Comparison of ENCODE assay signal across 20 cellular contexts in the genomic region with DNA sequence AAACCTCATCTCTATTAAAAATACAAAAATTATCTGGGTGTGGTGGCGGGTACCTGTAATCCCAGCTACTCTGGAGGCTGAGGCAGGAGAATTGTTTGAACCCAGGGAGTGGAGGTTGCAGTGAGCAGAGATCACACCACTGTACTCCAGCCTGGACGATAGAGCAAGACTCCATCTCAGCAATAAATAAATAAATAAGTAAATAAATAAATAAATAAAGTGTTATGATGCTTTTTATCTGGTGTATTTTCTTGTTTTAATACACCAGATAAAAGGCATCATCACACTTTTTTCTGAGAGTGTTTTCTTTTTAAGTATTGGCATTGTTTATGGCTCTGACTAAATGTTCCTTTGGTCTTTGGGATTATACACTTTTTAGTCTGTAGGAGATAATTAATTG. TPM values are rescaled to one million over a fixed set of nuclear protein-coding genes. Genes with fewer than 3 reads are reported as not detected.
"Had no signal": no experiment of that assay in that cellular context is flagged by ENCODE, and none has a peak within 500 bp of the region (broad histone marks: within the 10 kb centered on the region; RNA-seq: fewer than 3 reads in every experiment).

No MANE protein-coding gene starts in this region.

- H3K27me3 ChIP-seq: tibial nerve, uterus had no signal

- H3K9me3 ChIP-seq: mucosa of descending colon, tibial nerve, uterus had no signal

- ATAC-seq: activated naive CD4-positive, alpha-beta T cell treated with anti-CD3 and anti-CD28 coated beads, Interleukin-2, amount 50 U/mL, for 72 hours; effector memory CD8-positive, alpha-beta T cell; mucosa of descending colon; naive thymus-derived CD4-positive, alpha-beta T cell; T-helper 17 cell had no signal

- H3K27ac ChIP-seq: parathyroid adenoma, tibial nerve had no signal

- H3K36me3 ChIP-seq: tibial nerve, uterus, WERI-Rb-1 had no signal

- DNase-seq: activated CD4-positive, alpha-beta T cell treated with anti-CD3 and anti-CD28 coated beads for 1 hour; activated gamma-delta T cell; caudate nucleus; effector memory CD8-positive, alpha-beta T cell; head of caudate nucleus; immature natural killer cell; kidney glomerular epithelial cell; mucosa of descending colon; naive thymus-derived CD4-positive, alpha-beta T cell; stimulated activated CD4-positive, alpha-beta T cell treated with anti-CD3 and anti-CD28 coated beads, Interleukin-15, amount 100 ng/mL, for 24 hours; stimulated activated CD4-positive, alpha-beta T cell treated with anti-CD3 and anti-CD28 coated beads, Interleukin-2, amount 100 ng/mL, for 48 hours; T-helper 17 cell; uterus; WERI-Rb-1 had no signal

- H2AFZ ChIP-seq: parathyroid adenoma had no signal

- H3K79me2 ChIP-seq: parathyroid adenoma had no signal

- H3K4me1 ChIP-seq: parathyroid adenoma, uterus had no signal

- H3K9ac ChIP-seq: parathyroid adenoma had no signal

- H3K4me3 ChIP-seq: mucosa of descending colon, tibial nerve, uterus had no signal

RNA-seq across cellular contexts. Expression of gene LECT2, which starts 24.2 kb away (rescaled TPM):
- total RNA-seq: activated CD8-positive, alpha-beta memory T cell treated with anti-CD3 and anti-CD28 coated beads for 36 hours; activated naive CD4-positive, alpha-beta T cell treated with anti-CD3 and anti-CD28 coated beads, Interleukin-2, amount 50 U/mL, for 72 hours; dermis microvascular lymphatic vessel endothelial cell; frontal cortex; mucosa of descending colon; naive thymus-derived CD4-positive, alpha-beta T cell; T-helper 17 cell; tibial nerve; uterus had no signal
- polyA plus RNA-seq: immature natural killer cell; naive thymus-derived CD4-positive, alpha-beta T cell had no signal

RNA-seq across cellular contexts. Expression of gene TGFBI, which starts 49.8 kb away (rescaled TPM):
- total RNA-seq: activated naive CD4-positive, alpha-beta T cell treated with anti-CD3 and anti-CD28 coated beads, Interleukin-2, amount 50 U/mL, for 72 hours had no signal
